Comparison of ENCODE assay signal across 17 cellular contexts in the genomic region with DNA sequence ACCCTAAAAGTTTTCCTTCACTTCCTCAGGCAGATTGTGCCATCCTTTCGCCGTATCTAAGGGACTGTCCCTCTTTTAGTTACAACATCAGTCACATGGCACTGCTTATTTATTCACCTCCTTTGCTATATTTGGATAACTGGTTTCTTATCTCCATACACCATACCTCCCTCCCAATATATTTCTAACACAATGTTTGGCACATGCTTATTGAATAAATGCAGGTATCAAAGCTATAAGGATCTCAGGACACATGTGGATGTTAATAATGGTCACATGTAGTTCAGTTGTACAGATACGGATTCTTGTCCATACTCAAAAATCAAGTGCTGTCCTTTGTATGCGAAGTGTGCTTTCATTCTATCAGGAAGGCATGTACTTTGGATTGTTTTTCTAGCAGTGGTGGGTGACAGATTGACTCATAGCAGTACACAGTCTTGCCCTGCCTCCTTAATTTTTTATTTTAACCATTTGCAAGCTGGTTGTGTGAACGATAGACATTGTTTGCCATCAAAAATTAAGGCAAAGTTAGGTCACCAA.
DNase-seq lines count a peak whose midpoint lies in the region; ATAC-seq, FAIRE-seq and TF ChIP-seq lines count a peak whose summit lies in the region.
"Had no signal": no experiment of that assay in that cellular context is flagged by ENCODE, and none has a peak within 500 bp of the region (broad histone marks: within the 10 kb centered on the region; RNA-seq: fewer than 3 reads in every experiment).

No MANE protein-coding gene starts in this region.

- BruUV-seq in HepG2 (replicated peaks; lab: Mats Ljungman, UMichigan) = no TSS peak

- peak overlapping the region; percentile 7 to 49 (median 13); a peak in 3 of 6 replicates for H3K4me3 ChIP-seq in HepG2 (replicated peaks in 1 of 3; ENCODE audit: insufficient read depth in 1 of 3, low read depth in 2 of 3, low read length in 3 of 3)
- H3K4me3 ChIP-seq: GM12878, transverse colon had no signal

- no peaks in the 10 kb centered on the region for H3K36me3 ChIP-seq in KOPT-K1 (ENCODE audit: insufficient read depth, low read length)
- H3K36me3 ChIP-seq in HepG2 (replicated peaks in 1 of 2; ENCODE audit: control insufficient read depth in 1 of 2, insufficient read depth in 2 of 2, low read length in 2 of 2) = no peaks in the 10 kb centered on the region
- H3K36me3 ChIP-seq: transverse colon had no signal

- H3K4me1 ChIP-seq in HepG2 (ENCODE audit: insufficient read depth, low read length) = peaks cover 25% of the 10 kb centered on the region

- POLR2A ChIA-PET in activated naive CD8-positive, alpha-beta T cell treated with anti-CD3 and anti-CD28 coated beads, Interleukin-2, amount 10 ng/mL, durations not matched to agents 7 days and 5 days (lab: Charles Lee) = no interaction called here
- POLR2A ChIA-PET in HepG2 (lab: Yijun Ruan, JAX) = interaction anchor here (1.5 kb wide), 1 partner anchor 30 kb away, joined by 3 read pairs; no protein-coding TSS in a partner anchor

- under 1% methylated on average over 5 of the region's 5 CpGs for WGBS in HepG2 (ENCODE audit: low lambda C conversion rate)

- TF ChIP-seq EP300 in HepG2 (IDR thresholded peaks at IDR 0.05; ENCODE audit: low read depth in 2 of 2, low read length in 2 of 2) (peak in 1 of 2 experiments; percentile 75; a peak in 1 of 4 replicates), HepG2 (CRISPR knock-in tag; IDR thresholded peaks at IDR 0.05; ENCODE audit: borderline replicate concordance) (no peak)

- peak; percentile 44 for FAIRE-seq in D721Med (lab: Jason Lieb, UNC)
- peak; percentile 78 for FAIRE-seq in HepG2 (lab: Jason Lieb, UNC)
- FAIRE-seq: frontal cortex, GM12878, TTC549 had no signal

- no peak overlapping the region for H2AFZ ChIP-seq in HepG2 (ENCODE audit: low read length)

- H3K9me3 ChIP-seq in KOPT-K1 (ENCODE audit: insufficient read depth, low read length, poor library complexity, severe bottlenecking) = no peaks in the 10 kb centered on the region
- H3K9me3 ChIP-seq in HepG2 (ENCODE audit: low read length) = no peaks in the 10 kb centered on the region
- H3K9me3 ChIP-seq: transverse colon had no signal

- in situ Hi-C loops in HepG2 (cut with HindIII; ENCODE audit: extremely low pct_ligation_motif_present, low pct_unique_long_range_greater_than_20kb) = no loop called here

- H3K9me3 Mint-ChIP-seq in activated naive CD8-positive, alpha-beta T cell treated with anti-CD3 and anti-CD28 coated beads, Interleukin-2, amount 10 ng/mL, durations not matched to agents 7 days and 5 days = no peaks in the 10 kb centered on the region
- H3K9me3 Mint-ChIP-seq: immature natural killer cell had no signal

- peak overlapping the region; percentile 64 for H3K4me3 Mint-ChIP-seq in activated naive CD8-positive, alpha-beta T cell treated with anti-CD3 and anti-CD28 coated beads, Interleukin-2, amount 10 ng/mL, durations not matched to agents 7 days and 5 days
- H3K4me3 Mint-ChIP-seq: immature natural killer cell had no signal

- peaks cover 44% of the 10 kb centered on the region for H3K4me1 Mint-ChIP-seq in activated naive CD8-positive, alpha-beta T cell treated with anti-CD3 and anti-CD28 coated beads, Interleukin-2, amount 10 ng/mL, durations not matched to agents 7 days and 5 days

- no peak for ATAC-seq in activated naive CD8-positive, alpha-beta T cell treated with anti-CD3 and anti-CD28 coated beads, Interleukin-2, amount 10 ng/mL, durations not matched to agents 7 days and 5 days (ENCODE audit: low read depth)
- peak; percentile 93 for ATAC-seq in HepG2

- no peaks in the 10 kb centered on the region for H3K79me2 ChIP-seq in HepG2 (ENCODE audit: insufficient read depth, low read length)

- H3K27ac ChIP-seq in KOPT-K1 (ENCODE audit: low read depth, low read length, poor library complexity, severe bottlenecking) = peak overlapping the region; percentile 20
- H3K27ac ChIP-seq in HepG2 (ENCODE audit: extremely low read length, insufficient read depth, low read length) = peak overlapping the region; percentile 70
- H3K27ac ChIP-seq: C4-2B, transverse colon had no signal

- no peaks in the 10 kb centered on the region for H3K27me3 ChIP-seq in HepG2 (ENCODE audit: control insufficient read depth in 1 of 2, insufficient read depth in 2 of 2, low read length in 2 of 2)
- H3K27me3 ChIP-seq: transverse colon had no signal

- H3K27me3 Mint-ChIP-seq in activated naive CD8-positive, alpha-beta T cell treated with anti-CD3 and anti-CD28 coated beads, Interleukin-2, amount 10 ng/mL, durations not matched to agents 7 days and 5 days = no peaks in the 10 kb centered on the region

- H4K20me1 ChIP-seq in HepG2 (ENCODE audit: insufficient read depth, low read length) = no peaks in the 10 kb centered on the region

- peaks cover 10% of the 10 kb centered on the region for H3K36me3 Mint-ChIP-seq in activated naive CD8-positive, alpha-beta T cell treated with anti-CD3 and anti-CD28 coated beads, Interleukin-2, amount 10 ng/mL, durations not matched to agents 7 days and 5 days

- 0 out of 4 replicates have a peak, but pooled peaks of 1 of the 2 experiments have one; percentile 29 for TF ChIP-seq POLR2A in HepG2 (IDR thresholded peaks at IDR 0.05; ENCODE audit: insufficient read depth in 1 of 2, low read depth in 2 of 2, low read length in 2 of 2)

- CTCF ChIA-PET in HepG2 (lab: Yijun Ruan, JAX; ENCODE audit: low intra/inter-chr PET ratio, low total read pairs) = no interaction called here

- TF ChIP-seq CTCF in D721Med (IDR thresholded peaks at IDR 0.05; ENCODE audit: insufficient read depth, missing control alignments) (no peak), HepG2 (CRISPR knock-in tag; IDR thresholded peaks at IDR 0.05) (no peak)

- intact Hi-C loops in HepG2 (cut with micrococcal nuclease; ENCODE audit: unreplicated experiment) = no loop called here

- H3K9ac ChIP-seq in HepG2 (ENCODE audit: insufficient read depth, low read depth, low read length) = peak overlapping the region; percentile 18

- no peak for TF ChIP-seq RAD21 in HepG2 (CRISPR knock-in tag; IDR thresholded peaks at IDR 0.05)

- DNase-seq in D721Med (ENCODE audit: insufficient read length, low spot score) (no peak), HepG2 (ENCODE audit: low spot score) (peak; percentile 81), NCI-H2081 treated with DMSO at 0.1 percent for 48 hours (lab: John Stamatoyannopoulos, UW) (no peak), mesenteric fat pad (ENCODE audit: low spot score) (no peak), NCI-H345 (lab: John Stamatoyannopoulos, UW) (no peak)
- DNase-seq in activated naive CD8-positive, alpha-beta T cell treated with anti-CD3 and anti-CD28 coated beads, Interleukin-2, amount 10 ng/mL, durations not matched to agents 7 days and 5 days = no peak
- DNase-seq: cerebellar nuclear complex, immature natural killer cell, KBM-7, NCI-H146, NCI-H524 treated with DMSO at 0.1 percent for 48 hours, transverse colon had no signal

- H3K4me2 ChIP-seq in HepG2 (ENCODE audit: low read depth, low read length) = peak overlapping the region; percentile 68

- peak overlapping the region; percentile 83 for H3K27ac Mint-ChIP-seq in activated naive CD8-positive, alpha-beta T cell treated with anti-CD3 and anti-CD28 coated beads, Interleukin-2, amount 10 ng/mL, durations not matched to agents 7 days and 5 days

TF ChIP-seq in HepG2, 621 proteins besides CTCF, POLR2A, EP300 and RAD21 (continues in another document):
- TF ChIP-seq, protein P1, sequence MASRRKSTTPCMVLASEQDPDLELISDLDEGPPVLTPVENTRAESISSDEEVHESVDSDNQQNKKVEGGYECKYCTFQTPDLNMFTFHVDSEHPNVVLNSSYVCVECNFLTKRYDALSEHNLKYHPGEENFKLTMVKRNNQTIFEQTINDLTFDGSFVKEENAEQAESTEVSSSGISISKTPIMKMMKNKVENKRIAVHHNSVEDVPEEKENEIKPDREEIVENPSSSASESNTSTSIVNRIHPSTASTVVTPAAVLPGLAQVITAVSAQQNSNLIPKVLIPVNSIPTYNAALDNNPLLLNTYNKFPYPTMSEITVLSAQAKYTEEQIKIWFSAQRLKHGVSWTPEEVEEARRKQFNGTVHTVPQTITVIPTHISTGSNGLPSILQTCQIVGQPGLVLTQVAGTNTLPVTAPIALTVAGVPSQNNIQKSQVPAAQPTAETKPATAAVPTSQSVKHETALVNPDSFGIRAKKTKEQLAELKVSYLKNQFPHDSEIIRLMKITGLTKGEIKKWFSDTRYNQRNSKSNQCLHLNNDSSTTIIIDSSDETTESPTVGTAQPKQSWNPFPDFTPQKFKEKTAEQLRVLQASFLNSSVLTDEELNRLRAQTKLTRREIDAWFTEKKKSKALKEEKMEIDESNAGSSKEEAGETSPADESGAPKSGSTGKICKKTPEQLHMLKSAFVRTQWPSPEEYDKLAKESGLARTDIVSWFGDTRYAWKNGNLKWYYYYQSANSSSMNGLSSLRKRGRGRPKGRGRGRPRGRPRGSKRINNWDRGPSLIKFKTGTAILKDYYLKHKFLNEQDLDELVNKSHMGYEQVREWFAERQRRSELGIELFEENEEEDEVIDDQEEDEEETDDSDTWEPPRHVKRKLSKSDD (CRISPR knock-in tag; IDR thresholded peaks at IDR 0.05; ENCODE audit: low read depth) = peak; percentile 48; the same call in 1 of the 2 replicates
- TF ChIP-seq, protein P2, sequence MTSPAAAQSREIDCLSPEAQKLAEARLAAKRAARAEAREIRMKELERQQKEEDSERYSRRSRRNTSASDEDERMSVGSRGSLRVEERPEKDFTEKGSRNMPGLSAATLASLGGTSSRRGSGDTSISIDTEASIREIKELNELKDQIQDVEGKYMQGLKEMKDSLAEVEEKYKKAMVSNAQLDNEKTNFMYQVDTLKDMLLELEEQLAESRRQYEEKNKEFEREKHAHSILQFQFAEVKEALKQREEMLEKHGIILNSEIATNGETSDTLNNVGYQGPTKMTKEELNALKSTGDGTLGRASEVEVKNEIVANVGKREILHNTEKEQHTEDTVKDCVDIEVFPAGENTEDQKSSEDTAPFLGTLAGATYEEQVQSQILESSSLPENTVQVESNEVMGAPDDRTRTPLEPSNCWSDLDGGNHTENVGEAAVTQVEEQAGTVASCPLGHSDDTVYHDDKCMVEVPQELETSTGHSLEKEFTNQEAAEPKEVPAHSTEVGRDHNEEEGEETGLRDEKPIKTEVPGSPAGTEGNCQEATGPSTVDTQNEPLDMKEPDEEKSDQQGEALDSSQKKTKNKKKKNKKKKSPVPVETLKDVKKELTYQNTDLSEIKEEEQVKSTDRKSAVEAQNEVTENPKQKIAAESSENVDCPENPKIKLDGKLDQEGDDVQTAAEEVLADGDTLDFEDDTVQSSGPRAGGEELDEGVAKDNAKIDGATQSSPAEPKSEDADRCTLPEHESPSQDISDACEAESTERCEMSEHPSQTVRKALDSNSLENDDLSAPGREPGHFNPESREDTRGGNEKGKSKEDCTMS (CRISPR knock-in tag; conservative IDR thresholded peaks at IDR 0.05) = no peak
